8 cellular contexts compared by ENCODE assay signal in the genomic region with DNA sequence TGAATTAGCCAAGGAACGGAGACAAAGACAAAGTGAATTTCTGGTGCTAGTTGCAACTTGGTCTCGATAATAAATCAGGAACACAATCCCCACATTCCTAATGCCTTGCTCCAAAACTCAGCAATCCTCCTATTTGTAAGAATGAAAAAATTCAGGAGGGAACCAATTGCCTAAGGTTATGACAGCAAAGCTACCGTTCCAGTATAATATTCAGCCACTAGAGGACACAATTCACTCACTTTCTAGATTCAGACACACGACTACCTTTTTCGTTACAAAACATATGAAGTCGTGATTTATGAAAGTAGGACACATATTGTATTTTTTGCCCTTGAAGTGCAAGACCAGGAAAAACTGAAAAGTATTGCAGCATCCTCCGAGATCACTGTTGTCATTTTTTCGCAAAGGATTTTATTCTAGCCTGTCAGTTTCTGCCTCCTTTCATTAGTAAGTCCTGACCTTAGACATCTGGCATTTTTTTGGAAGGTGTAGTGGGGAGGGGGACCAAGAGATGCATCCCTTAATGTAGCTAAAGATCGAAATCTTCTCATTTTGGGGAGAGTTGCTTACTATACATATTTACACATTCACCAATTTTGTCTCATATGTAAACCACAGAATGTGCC.
A peak's percentile ranks its signal among the peaks of the same experiment; 100 is the strongest.
DNase-seq lines count a peak whose midpoint lies in the region; ATAC-seq and TF ChIP-seq lines count a peak whose summit lies in the region.

No MANE protein-coding gene starts in this region.

- H3K4me3 ChIP-seq in breast epithelium (no peak overlapping the region), left lung (no peak overlapping the region)

- H3K9me3 ChIP-seq in breast epithelium = no peaks in the 10 kb centered on the region
- H3K9me3 ChIP-seq in left lung = no peaks in the 10 kb centered on the region

- H3K27me3 ChIP-seq in breast epithelium = no peaks in the 10 kb centered on the region
- no peaks in the 10 kb centered on the region for H3K27me3 ChIP-seq in left lung

- TF ChIP-seq POLR2A in breast epithelium (IDR thresholded peaks at IDR 0.05) = no peak

- DNase-seq in NCI-H187 treated with DMSO at 0.1 percent for 48 hours (lab: John Stamatoyannopoulos, UW) (peak; percentile 31), NCI-H187 (lab: John Stamatoyannopoulos, UW) (no peak), NCI-H2171 treated with DMSO at 0.1 percent for 48 hours (lab: John Stamatoyannopoulos, UW) (peak; percentile 89), breast epithelium (ENCODE audit: low spot score in 2 of 2) (no peak), left lung (no peak), COLO668 (lab: John Stamatoyannopoulos, UW; ENCODE audit: unreplicated experiment) (no peak)
- no peak for DNase-seq in stimulated activated CD4-positive, alpha-beta T cell treated with anti-CD3 and anti-CD28 coated beads, Interleukin-4, amount 100 ng/mL, for 4 hours

- H3K4me1 ChIP-seq in breast epithelium (no peaks in the 10 kb centered on the region), left lung (no peaks in the 10 kb centered on the region)

- H3K36me3 ChIP-seq in breast epithelium (no peaks in the 10 kb centered on the region), left lung (peaks cover 0 to 66% of the 10 kb centered on the region in 2 donors)

- intact Hi-C loops in breast epithelium (cut with DNase I; ENCODE audit: low total_unique reads) (no loop called here), left lung (cut with DNase I) (no loop called here)

- TF ChIP-seq CTCF in breast epithelium (IDR thresholded peaks at IDR 0.05) = peak; percentile 76 to 86 (median 77)
- peak; percentile 42 to 68 for TF ChIP-seq CTCF in left lung (IDR thresholded peaks at IDR 0.05)

- no peak overlapping the region for H3K27ac ChIP-seq in breast epithelium
- no peak overlapping the region for H3K27ac ChIP-seq in left lung

- ATAC-seq in left lung (peak; percentile 78), GM21367 (IDR thresholded peaks at IDR 0.05; ENCODE audit: unreplicated experiment) (no peak)

Comparison
In these comparisons a context has a peak if more than half of its experiments do, and no peak if none do; other contexts are left out.
1. DNase-seq: peak in NCI-H187 treated with DMSO at 0.1 percent for 48 hours (single experiment) and NCI-H2171 treated with DMSO at 0.1 percent for 48 hours (single experiment); none in NCI-H187 (0 of 2), breast epithelium (0 of 2), left lung (0 of 2), stimulated activated CD4-positive, alpha-beta T cell treated with anti-CD3 and anti-CD28 coated beads, Interleukin-4, amount 100 ng/mL, for 4 hours (0 of 2) and COLO668 (single experiment).